In the genomic region with DNA sequence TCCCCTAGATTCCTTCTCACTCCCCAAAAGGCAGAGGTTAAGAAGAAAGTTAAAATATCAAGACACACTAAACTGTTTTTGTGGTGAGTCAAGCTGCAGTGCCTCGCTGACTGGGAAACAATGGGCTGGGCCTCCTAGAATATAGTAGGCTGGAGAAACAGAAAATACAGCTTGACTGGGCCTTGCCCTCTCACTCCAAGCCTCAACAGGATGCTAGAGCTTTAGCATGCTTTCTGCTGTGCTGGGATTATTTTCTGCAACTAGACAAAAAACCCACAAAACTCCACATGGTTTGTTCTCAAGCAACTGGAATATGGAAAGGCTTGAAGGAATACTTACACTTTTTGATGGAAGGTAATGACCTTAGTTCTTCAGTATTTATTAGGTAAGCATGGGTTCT, we compare ENCODE assay signal across 8 cellular contexts. TPM values are rescaled to one million over a fixed set of nuclear protein-coding genes. Genes with fewer than 3 reads are reported as not detected.
DNase-seq lines count a peak whose midpoint lies in the region; ATAC-seq and TF ChIP-seq lines count a peak whose summit lies in the region.

No MANE protein-coding gene starts in this region.

- H3K4me3 ChIP-seq in coronary artery (peak overlapping the region; percentile 58), mucosa of descending colon (no peak overlapping the region), urinary bladder (ENCODE audit: low read depth, low read length) (no peak overlapping the region)

- WGBS in urinary bladder = 9% methylated on average over 1 of the region's 1 CpG

- H3K36me3 Mint-ChIP-seq in activated naive CD4-positive, alpha-beta T cell treated with anti-CD3 and anti-CD28 coated beads for 36 hours (ENCODE audit: low read depth) = no peaks in the 10 kb centered on the region
- H3K36me3 Mint-ChIP-seq in activated naive CD4-positive, alpha-beta T cell treated with anti-CD3 and anti-CD28 coated beads, Interleukin-2, amount 50 U/mL, for 72 hours = peaks cover 0 to 7% of the 10 kb centered on the region in 2 donors
- peaks cover 2% of the 10 kb centered on the region for H3K36me3 Mint-ChIP-seq in activated T-helper 2 cell treated with anti-CD3 and anti-CD28 coated beads, Interferon-gamma antibody, Interleukin-2, Interleukin-4, amounts not matched to agents 10 μg/mL and 5 μg/mL and 100 μg/mL, durations not matched to agents 14 hours and 24 hours and 36 hours (ENCODE audit: low read depth)

- TF ChIP-seq CTCF in coronary artery (IDR thresholded peaks at IDR 0.05) = no peak
- TF ChIP-seq CTCF in mucosa of descending colon (IDR thresholded peaks at IDR 0.05) = no peak

- H3K27ac Mint-ChIP-seq in activated naive CD4-positive, alpha-beta T cell treated with anti-CD3 and anti-CD28 coated beads for 36 hours = no peak overlapping the region
- peak overlapping the region in 1 of 2 donors; percentile 55 for H3K27ac Mint-ChIP-seq in activated naive CD4-positive, alpha-beta T cell treated with anti-CD3 and anti-CD28 coated beads, Interleukin-2, amount 50 U/mL, for 72 hours
- no peak overlapping the region for H3K27ac Mint-ChIP-seq in activated T-helper 2 cell treated with anti-CD3 and anti-CD28 coated beads, Interferon-gamma antibody, Interleukin-2, Interleukin-4, amounts not matched to agents 10 μg/mL and 5 μg/mL and 100 μg/mL, durations not matched to agents 14 hours and 24 hours and 36 hours

- no peak overlapping the region for H3K4me3 Mint-ChIP-seq in activated naive CD4-positive, alpha-beta T cell treated with anti-CD3 and anti-CD28 coated beads for 36 hours
- H3K4me3 Mint-ChIP-seq in activated T-helper 2 cell treated with anti-CD3 and anti-CD28 coated beads, Interferon-gamma antibody, Interleukin-2, Interleukin-4, amounts not matched to agents 10 μg/mL and 5 μg/mL and 100 μg/mL, durations not matched to agents 14 hours and 24 hours and 36 hours (ENCODE audit: low read depth) = no peak overlapping the region

- intact Hi-C loops in activated naive CD4-positive, alpha-beta T cell treated with anti-CD3 and anti-CD28 coated beads for 36 hours (cut with micrococcal nuclease) = no loop called here
- intact Hi-C loops in mucosa of descending colon (cut with DNase I, micrococcal nuclease) = no loop called here
- intact Hi-C loops in activated T-helper 2 cell treated with anti-CD3 and anti-CD28 coated beads, Interferon-gamma antibody, Interleukin-2, Interleukin-4, amounts not matched to agents 10 μg/mL and 5 μg/mL and 100 μg/mL, durations not matched to agents 14 hours and 24 hours and 36 hours (cut with micrococcal nuclease) = no loop called here

- no peak for ATAC-seq in activated naive CD4-positive, alpha-beta T cell treated with anti-CD3 and anti-CD28 coated beads, Interleukin-2, amount 50 U/mL, for 72 hours
- ATAC-seq in mucosa of descending colon = peak; percentile 58
- no peak for ATAC-seq in HG02763 (IDR thresholded peaks at IDR 0.05; ENCODE audit: unreplicated experiment)

- H3K4me1 Mint-ChIP-seq in activated naive CD4-positive, alpha-beta T cell treated with anti-CD3 and anti-CD28 coated beads for 36 hours (ENCODE audit: low read depth) = peaks cover 55% of the 10 kb centered on the region
- H3K4me1 Mint-ChIP-seq in activated T-helper 2 cell treated with anti-CD3 and anti-CD28 coated beads, Interferon-gamma antibody, Interleukin-2, Interleukin-4, amounts not matched to agents 10 μg/mL and 5 μg/mL and 100 μg/mL, durations not matched to agents 14 hours and 24 hours and 36 hours (ENCODE audit: low read depth) = peaks cover 34% of the 10 kb centered on the region

- DNase-seq in activated naive CD4-positive, alpha-beta T cell treated with anti-CD3 and anti-CD28 coated beads for 36 hours = peak; percentile 32
- DNase-seq in activated naive CD4-positive, alpha-beta T cell treated with anti-CD3 and anti-CD28 coated beads, Interleukin-2, amount 50 U/mL, for 72 hours (ENCODE audit: low spot score in 2 of 2) = no peak
- DNase-seq in coronary artery (ENCODE audit: low spot score) (no peak), mucosa of descending colon (peak in 1 of 3 donors; percentile 34), HT-29 (ENCODE audit: low spot score) (no peak)
- DNase-seq in activated T-helper 2 cell treated with anti-CD3 and anti-CD28 coated beads, Interferon-gamma antibody, Interleukin-2, Interleukin-4, amounts not matched to agents 10 μg/mL and 5 μg/mL and 100 μg/mL, durations not matched to agents 14 hours and 24 hours and 36 hours (ENCODE audit: low spot score) = no peak

- H3K27ac ChIP-seq in coronary artery = peak overlapping the region; percentile 91 to 92
- H3K27ac ChIP-seq in urinary bladder (ENCODE audit: low read depth) = peak overlapping the region; percentile 90

- H3K9me3 Mint-ChIP-seq in activated naive CD4-positive, alpha-beta T cell treated with anti-CD3 and anti-CD28 coated beads for 36 hours = no peaks in the 10 kb centered on the region
- H3K9me3 Mint-ChIP-seq in activated naive CD4-positive, alpha-beta T cell treated with anti-CD3 and anti-CD28 coated beads, Interleukin-2, amount 50 U/mL, for 72 hours = no peaks in the 10 kb centered on the region
- H3K9me3 Mint-ChIP-seq in activated T-helper 2 cell treated with anti-CD3 and anti-CD28 coated beads, Interferon-gamma antibody, Interleukin-2, Interleukin-4, amounts not matched to agents 10 μg/mL and 5 μg/mL and 100 μg/mL, durations not matched to agents 14 hours and 24 hours and 36 hours = no peaks in the 10 kb centered on the region

- H3K9me3 ChIP-seq in mucosa of descending colon = no peaks in the 10 kb centered on the region

- CTCF ChIA-PET in activated naive CD4-positive, alpha-beta T cell treated with anti-CD3 and anti-CD28 coated beads for 36 hours (lab: Charles Lee) = interaction anchor here (1.0 kb wide), 1 partner anchor 13 kb away, joined by 4 read pairs; no protein-coding TSS in a partner anchor

- H3K27me3 Mint-ChIP-seq in activated naive CD4-positive, alpha-beta T cell treated with anti-CD3 and anti-CD28 coated beads for 36 hours (ENCODE audit: low read depth) = no peaks in the 10 kb centered on the region
- H3K27me3 Mint-ChIP-seq in activated T-helper 2 cell treated with anti-CD3 and anti-CD28 coated beads, Interferon-gamma antibody, Interleukin-2, Interleukin-4, amounts not matched to agents 10 μg/mL and 5 μg/mL and 100 μg/mL, durations not matched to agents 14 hours and 24 hours and 36 hours (ENCODE audit: low read depth) = peaks cover 7% of the 10 kb centered on the region

- H3K4me1 ChIP-seq in mucosa of descending colon (ENCODE audit: low read depth) (peaks cover 53% of the 10 kb centered on the region), urinary bladder (ENCODE audit: insufficient read depth) (peaks cover 6% of the 10 kb centered on the region)

- H3K36me3 ChIP-seq in mucosa of descending colon (ENCODE audit: low read depth) (no peaks in the 10 kb centered on the region), urinary bladder (ENCODE audit: insufficient read depth) (no peaks in the 10 kb centered on the region)

RNA-seq across cellular contexts. Expression of a gene that starts 27.9 kb away (rescaled TPM):
- 1 to 10 TPM; 3.1 to 3.6 TPM for total RNA-seq in activated naive CD4-positive, alpha-beta T cell treated with anti-CD3 and anti-CD28 coated beads for 36 hours
- total RNA-seq in activated naive CD4-positive, alpha-beta T cell treated with anti-CD3 and anti-CD28 coated beads, Interleukin-2, amount 50 U/mL, for 72 hours = 1 to 10 TPM; 2.1 to 4.8 TPM
- 10 to 100 TPM; 52.4 to 60.4 (median 60.1) TPM for total RNA-seq in mucosa of descending colon
- 43.7 TPM for total RNA-seq in urinary bladder
- polyA plus RNA-seq in urinary bladder = 48.2 TPM
- 22.1 and 22.3 TPM in 2 replicates for total RNA-seq in HT-29 (2014; rRNA removed; shearing (Covaris generic))
- 4.7 and 5.8 TPM in 2 replicates for total RNA-seq in activated T-helper 2 cell treated with anti-CD3 and anti-CD28 coated beads, Interferon-gamma antibody, Interleukin-2, Interleukin-4, amounts not matched to agents 10 μg/mL and 5 μg/mL and 100 μg/mL, durations not matched to agents 14 hours and 24 hours and 36 hours
